ENCODE assay signal across 15 cellular contexts in genomic region chr18:74248189-74248975, GRCh38. TPM values are rescaled to one million over a fixed set of nuclear protein-coding genes. Genes with fewer than 3 reads are reported as not detected.
DNase-seq lines count a peak whose midpoint lies in the region; ATAC-seq and TF ChIP-seq lines count a peak whose summit lies in the region.
"Had no signal": no experiment of that assay in that cellular context is flagged by ENCODE, and none has a peak within 500 bp of the region (broad histone marks: within the 10 kb centered on the region; RNA-seq: fewer than 3 reads in every experiment).

No MANE protein-coding gene starts in this region.

- H3K27ac ChIP-seq in lung (ENCODE audit: low read depth in 1 of 2, low read length in 1 of 2) (no peak overlapping the region), ascending aorta (no peak overlapping the region)

- 73 to 83% methylated on average over 10 of the region's 10 CpGs for WGBS in lung, 2 donors

- no peak for TF ChIP-seq CTCF in lung (IDR thresholded peaks at IDR 0.05; ENCODE audit: control extremely low read depth, extremely low read depth)
- no peak for TF ChIP-seq CTCF in ascending aorta (IDR thresholded peaks at IDR 0.05)

- no peaks in the 10 kb centered on the region for H3K27me3 ChIP-seq in lung (ENCODE audit: control insufficient read depth, insufficient read depth)
- no peaks in the 10 kb centered on the region for H3K27me3 ChIP-seq in ascending aorta

- H3K4me3 ChIP-seq in lung (no peak overlapping the region), ascending aorta (no peak overlapping the region)

- H3K4me1 ChIP-seq in lung (ENCODE audit: control insufficient read depth in 2 of 2, insufficient read depth in 2 of 2, low read length in 2 of 2) (peaks cover 0 to 10% of the 10 kb centered on the region in 2 donors), ascending aorta (peaks cover 0 to 3% of the 10 kb centered on the region in 2 donors)

- peak; percentile 21 to 36 for ATAC-seq in activated CD4-positive, CD25-positive, alpha-beta regulatory T cell treated with anti-CD3 and anti-CD28 coated beads, Interleukin-2, amount 50 U/mL, for 24 hours
- ATAC-seq in GM21528 (IDR thresholded peaks at IDR 0.05; ENCODE audit: low FRiP score, unreplicated experiment) (peak; percentile 75), HG03378 (IDR thresholded peaks at IDR 0.05; ENCODE audit: unreplicated experiment) (peak; percentile 92), lung (ENCODE audit: insufficient read depth, low FRiP score) (peak; percentile 56)
- ATAC-seq: Panc1 had no signal

- peaks cover 0 to 4% of the 10 kb centered on the region in 2 donors for H3K36me3 ChIP-seq in lung (ENCODE audit: control insufficient read depth in 2 of 2, insufficient read depth in 2 of 2, low read length in 2 of 2)
- H3K36me3 ChIP-seq in ascending aorta, result peaks cover 1 to 8% of the 10 kb centered on the region in 2 donors

- no peak for DNase-seq in activated CD4-positive, CD25-positive, alpha-beta regulatory T cell treated with anti-CD3 and anti-CD28 coated beads, Interleukin-2, amount 50 U/mL, for 72 hours
- DNase-seq in lung (ENCODE audit: low spot score) (no peak), cerebellar cortex (ENCODE audit: low spot score) (no peak), ascending aorta (ENCODE audit: low spot score in 2 of 2) (no peak), SK-N-DZ (ENCODE audit: low spot score) (no peak)
- DNase-seq: ACHN; DMS53; effector CD4-positive, alpha-beta T cell; midbrain; NCI-H2029; right cardiac atrium had no signal

- no peaks in the 10 kb centered on the region for H3K9me3 ChIP-seq in lung (ENCODE audit: control insufficient read depth in 2 of 2, insufficient read depth in 1 of 2, low read length in 1 of 2)
- no peaks in the 10 kb centered on the region for H3K9me3 ChIP-seq in ascending aorta

- intact Hi-C loops in ascending aorta (cut with DNase I), result no loop called here

RNA-seq across cellular contexts. Expression of gene CYB5A, which starts 43.4 kb away (rescaled TPM):
- 100 to 1,000 TPM; 516 to 527 TPM for total RNA-seq in lung
- polyA plus RNA-seq in lung, result 100 to 1,000 TPM; 408 to 853 TPM
- 58.1 TPM for total RNA-seq in ascending aorta
- polyA plus RNA-seq in SK-N-DZ (2014; cell fraction: cytosol; rRNA removed), result 64.1 and 81.8 TPM in 2 replicates
- polyA plus RNA-seq in SK-N-DZ (2014; cell fraction: nucleus; rRNA removed), result 57.4 and 116 TPM in 2 replicates

Comparison
In these comparisons a context has a peak if more than half of its experiments do, and no peak if none do; other contexts are left out.
1. ATAC-seq: peak in every context shown above with its lines; median percentile 92 in HG03378; 75 in GM21528; 56 in lung; 28 in activated CD4-positive, CD25-positive, alpha-beta regulatory T cell treated with anti-CD3 and anti-CD28 coated beads, Interleukin-2, amount 50 U/mL, for 24 hours.